In the genomic region with DNA sequence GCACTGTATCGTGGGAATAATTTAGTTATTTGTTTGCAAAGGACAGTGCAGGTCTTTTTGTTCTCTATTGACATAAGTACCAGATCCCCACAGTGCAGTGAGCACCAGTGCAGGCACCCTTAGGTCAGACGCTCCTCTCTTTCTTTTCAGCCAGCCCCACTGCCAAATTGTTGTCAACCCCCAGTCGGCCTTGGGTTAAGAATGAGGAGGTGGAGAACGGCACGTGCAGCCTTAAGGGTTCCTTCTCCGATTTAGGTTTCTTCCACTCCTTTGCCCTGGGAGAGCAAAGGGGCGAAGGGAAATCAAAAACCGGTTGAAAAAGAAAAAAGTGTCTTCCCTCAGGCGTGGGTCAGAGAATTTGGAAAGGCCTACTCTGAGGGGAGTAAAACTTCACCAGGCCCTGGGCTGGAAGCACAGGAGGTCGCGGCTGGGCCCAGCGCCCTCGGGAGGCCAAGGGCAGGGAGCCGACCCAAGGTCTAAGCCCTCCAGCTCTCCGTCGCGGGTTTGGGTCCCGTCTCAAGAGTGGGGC, we compare ENCODE assay signal across 18 cellular contexts. TPM values are rescaled to one million over a fixed set of nuclear protein-coding genes. Genes with fewer than 3 reads are reported as not detected.
DNase-seq lines count a peak whose midpoint lies in the region; ATAC-seq and TF ChIP-seq lines count a peak whose summit lies in the region.
"Had no signal": no experiment of that assay in that cellular context is flagged by ENCODE, and none has a peak within 500 bp of the region (broad histone marks: within the 10 kb centered on the region; RNA-seq: fewer than 3 reads in every experiment).

No MANE protein-coding gene starts in this region.

- H3K9ac ChIP-seq in DND-41 (ENCODE audit: low read depth, low read length) (no peak overlapping the region), HUES64 (ENCODE audit: low read depth, low read length) (no peak overlapping the region)

- H3K4me1 Mint-ChIP-seq in neural crest cell: peaks cover 25% of the 10 kb centered on the region

- H3K9me3 ChIP-seq in DND-41 (ENCODE audit: insufficient read depth, low read length, severe bottlenecking) (no peaks in the 10 kb centered on the region), HUES64 (ENCODE audit: insufficient read depth, low read depth, low read length) (no peaks in the 10 kb centered on the region)

- H3K36me3 Mint-ChIP-seq in neural crest cell (ENCODE audit: low read depth): no peaks in the 10 kb centered on the region

- H3K27me3 ChIP-seq in DND-41 (ENCODE audit: insufficient read depth, low read length, poor library complexity): no peaks in the 10 kb centered on the region
- H3K27me3 ChIP-seq in HUES64 (ENCODE audit: insufficient read depth, low read length): peaks cover 99% of the 10 kb centered on the region

- TF ChIP-seq CTCF in DND-41 (IDR thresholded peaks at IDR 0.05; ENCODE audit: borderline replicate concordance, extremely low read depth, low read length, poor library complexity, severe bottlenecking) (no peak), epithelial cell of esophagus (IDR thresholded peaks at IDR 0.05; ENCODE audit: insufficient read depth, low read depth, low read length, missing control alignments) (no peak), neural crest cell (conservative IDR thresholded peaks at IDR 0.05) (no peak)

- H2AFZ ChIP-seq in DND-41 (ENCODE audit: low read depth, low read length): no peak overlapping the region

- H3K36me3 ChIP-seq in DND-41 (ENCODE audit: insufficient read depth, low read length) (no peaks in the 10 kb centered on the region), HUES64 (ENCODE audit: insufficient read depth, low read length) (no peaks in the 10 kb centered on the region)

- H3K79me2 ChIP-seq in DND-41 (ENCODE audit: insufficient read depth, low read length): no peaks in the 10 kb centered on the region

- H3K9me3 Mint-ChIP-seq in neural crest cell: no peaks in the 10 kb centered on the region
- H3K9me3 Mint-ChIP-seq: memory B cell; natural killer cell treated with Interleukin-12 subunit alpha and Interleukin-12 subunit beta and Interleukin-15 and Interleukin-18, amount 100 ng/mL, for 72 hours had no signal

- H4K20me1 ChIP-seq in DND-41 (ENCODE audit: insufficient read depth, low read length): no peaks in the 10 kb centered on the region

- peaks cover 96% of the 10 kb centered on the region for H3K27me3 Mint-ChIP-seq in neural crest cell (ENCODE audit: low read depth)

- H3K4me1 ChIP-seq in DND-41 (ENCODE audit: insufficient read depth, low read length): peaks cover 14% of the 10 kb centered on the region
- peaks cover 16% of the 10 kb centered on the region; the same call in 1 of the 2 replicates for H3K4me1 ChIP-seq in HUES64 (ENCODE audit: insufficient read depth, low read length)

- H3K4me2 ChIP-seq in DND-41 (ENCODE audit: insufficient read depth, low read length): peak overlapping the region; percentile 31; the same call in 1 of the 2 replicates

- peak overlapping the region; percentile 31 for H3K4me3 Mint-ChIP-seq in neural crest cell
- H3K4me3 Mint-ChIP-seq: activated naive CD4-positive, alpha-beta T cell treated with anti-CD3 and anti-CD28 coated beads, Interleukin-2, amount 50 U/mL, for 24 hours; memory B cell; natural killer cell treated with Interleukin-12 subunit alpha and Interleukin-12 subunit beta and Interleukin-15 and Interleukin-18, amount 100 ng/mL, for 72 hours had no signal

- no peak for ATAC-seq in DND-41 (ENCODE audit: insufficient read depth, low read depth)

- 6% methylated on average over 18 of the region's 18 CpGs for WGBS in HUES64

- H3K4me3 ChIP-seq in DND-41 (ENCODE audit: low read depth in 1 of 2, low read length in 2 of 2) (no peak overlapping the region), HUES64 (ENCODE audit: low read length) (peak overlapping the region; percentile 39; the same call in 1 of the 2 replicates), epithelial cell of esophagus (ENCODE audit: low read length) (peak overlapping the region; percentile 81)

- no peak overlapping the region for H3K27ac Mint-ChIP-seq in neural crest cell (ENCODE audit: unreplicated experiment)
- H3K27ac Mint-ChIP-seq: activated naive CD4-positive, alpha-beta T cell treated with anti-CD3 and anti-CD28 coated beads, Interleukin-2, amount 50 U/mL, for 24 hours; CD4-positive, alpha-beta memory T cell; memory B cell; natural killer cell treated with Interleukin-12 subunit alpha and Interleukin-12 subunit beta and Interleukin-15 and Interleukin-18, amount 100 ng/mL, for 72 hours had no signal

- H3K27ac ChIP-seq in DND-41 (ENCODE audit: low read length): no peak overlapping the region
- H3K27ac ChIP-seq in HUES64 (ENCODE audit: low read depth, low read length): no peak overlapping the region

- DNase-seq in DND-41: no peak
- DNase-seq in epithelial cell of esophagus (ENCODE audit: low read depth): no peak
- no peak for DNase-seq in neural crest cell (ENCODE audit: low read depth, low spot score)
- DNase-seq in HuH-7 (ENCODE audit: low spot score): no peak
- no peak for DNase-seq in stimulated activated naive CD4-positive, alpha-beta T cell (lab: John Stamatoyannopoulos, UW)
- no peak for DNase-seq in germinal center (ENCODE audit: low spot score)
- DNase-seq: CD4-positive, alpha-beta memory T cell; effector memory CD4-positive, alpha-beta T cell; kidney glomerular epithelial cell; NCI-H2171 treated with DMSO at 0.1 percent for 48 hours; RPMI8226; T-helper 9 cell had no signal

RNA-seq across cellular contexts. Expression of a gene that starts 4.3 kb away (rescaled TPM):
- not detected for polyA plus RNA-seq in HUES64 (2013, experiment 1 of 2)
- not detected for polyA plus RNA-seq in HUES64 (2013, experiment 2 of 2)
- not detected in 2 replicates for total RNA-seq in neural crest cell
- total RNA-seq: CD4-positive, alpha-beta memory T cell; cerebellum; natural killer cell treated with Interleukin-12 subunit alpha and Interleukin-12 subunit beta and Interleukin-15 and Interleukin-18, amount 100 ng/mL, for 72 hours; pulmonary artery endothelial cell had no signal

Comparison
In these comparisons a context has a peak if more than half of its experiments do, and no peak if none do; other contexts are left out.
1. H3K4me3 ChIP-seq: peak in HUES64 (single experiment) and epithelial cell of esophagus (single experiment); none in DND-41 (0 of 2).